Comparison of ENCODE assay signal across 10 cellular contexts in genomic region chr5:10759111-10759510, GRCh38. TPM values are rescaled to one million over a fixed set of nuclear protein-coding genes. Genes with fewer than 3 reads are reported as not detected.
DNase-seq lines count a peak whose midpoint lies in the region; ATAC-seq and TF ChIP-seq lines count a peak whose summit lies in the region.
"Had no signal": no experiment of that assay in that cellular context is flagged by ENCODE, and none has a peak within 500 bp of the region (broad histone marks: within the 10 kb centered on the region; RNA-seq: fewer than 3 reads in every experiment).

No MANE protein-coding gene starts in this region.

- peaks cover 20 to 56% (median 32%) of the 10 kb centered on the region in 4 donors for H3K4me1 ChIP-seq in upper lobe of left lung

- peaks cover 61% of the 10 kb centered on the region for H3K4me1 Mint-ChIP-seq in activated T-cell treated with anti-CD3 and anti-CD28 coated beads, Interleukin-2, amount 50 U/mL, for 72 hours (ENCODE audit: low read depth)
- peaks cover 77% of the 10 kb centered on the region for H3K4me1 Mint-ChIP-seq in stimulated activated naive CD8-positive, alpha-beta T cell treated with anti-CD3 and anti-CD28 coated beads, Interleukin-15, amount 100 ng/mL, for 72 hours

- no peaks in the 10 kb centered on the region for H3K9me3 ChIP-seq in upper lobe of left lung
- H3K9me3 ChIP-seq: testis had no signal

- H3K9me3 Mint-ChIP-seq in activated T-cell treated with anti-CD3 and anti-CD28 coated beads, Interleukin-2, amount 50 U/mL, for 72 hours = no peaks in the 10 kb centered on the region
- no peaks in the 10 kb centered on the region for H3K9me3 Mint-ChIP-seq in stimulated activated naive CD8-positive, alpha-beta T cell treated with anti-CD3 and anti-CD28 coated beads, Interleukin-15, amount 100 ng/mL, for 72 hours

- H3K4me3 ChIP-seq in WI38 (ENCODE audit: low read depth, low read length) (peak overlapping the region; percentile 86; the same call in 1 of the 2 replicates), fibroblast of villous mesenchyme (ENCODE audit: low read depth, low read length) (peak overlapping the region; percentile 57), upper lobe of left lung (no peak overlapping the region)

- no peak for ATAC-seq in activated T-cell treated with anti-CD3 and anti-CD28 coated beads, Interleukin-2, amount 50 U/mL, for 72 hours (replicated peaks in 1 of 2)
- ATAC-seq in stimulated activated naive CD8-positive, alpha-beta T cell treated with anti-CD3 and anti-CD28 coated beads, Interleukin-15, amount 100 ng/mL, for 72 hours = no peak
- no peak for ATAC-seq in upper lobe of left lung (ENCODE audit: low FRiP score in 2 of 2)

- H3K27ac ChIP-seq in upper lobe of left lung = no peak overlapping the region

- no peak for TF ChIP-seq CTCF in WI38 (IDR thresholded peaks at IDR 0.05; ENCODE audit: low read depth, low read length)
- no peak for TF ChIP-seq CTCF in fibroblast of villous mesenchyme (IDR thresholded peaks at IDR 0.05; ENCODE audit: insufficient read depth, low read depth, low read length)
- TF ChIP-seq CTCF in upper lobe of left lung (IDR thresholded peaks at IDR 0.05) = no peak

- 95 to 97% methylated on average over 6 of the region's 6 CpGs for WGBS in upper lobe of left lung, 2 donors

- no peaks in the 10 kb centered on the region for H3K27me3 ChIP-seq in upper lobe of left lung
- H3K27me3 ChIP-seq: testis had no signal

- TF ChIP-seq EP300 in upper lobe of left lung (IDR thresholded peaks at IDR 0.05) = no peak

- no peak for TF ChIP-seq POLR2A in upper lobe of left lung (IDR thresholded peaks at IDR 0.05)

- no peaks in the 10 kb centered on the region for H3K27me3 Mint-ChIP-seq in activated T-cell treated with anti-CD3 and anti-CD28 coated beads, Interleukin-2, amount 50 U/mL, for 72 hours (ENCODE audit: low read depth)
- no peaks in the 10 kb centered on the region for H3K27me3 Mint-ChIP-seq in stimulated activated naive CD8-positive, alpha-beta T cell treated with anti-CD3 and anti-CD28 coated beads, Interleukin-15, amount 100 ng/mL, for 72 hours

- no peak for DNase-seq in activated T-cell treated with anti-CD3 and anti-CD28 coated beads, Interleukin-2, amount 50 U/mL, for 72 hours
- no peak for DNase-seq in activated T-cell treated with anti-CD3 and anti-CD28 coated beads, Interleukin-2, amount 50 U/mL, for 48 hours
- no peak for DNase-seq in fibroblast of villous mesenchyme (ENCODE audit: low read depth)
- DNase-seq in stimulated activated naive CD8-positive, alpha-beta T cell treated with anti-CD3 and anti-CD28 coated beads, Interleukin-15, amount 100 ng/mL, for 72 hours = no peak
- no peak for DNase-seq in HK-2 (ENCODE audit: unreplicated experiment)
- no peak for DNase-seq in upper lobe of left lung
- DNase-seq in MV-4-11 (lab: John Stamatoyannopoulos, UW) = no peak
- DNase-seq: NCI-H1436, testis had no signal

- H3K27ac Mint-ChIP-seq in activated T-cell treated with anti-CD3 and anti-CD28 coated beads, Interleukin-2, amount 50 U/mL, for 72 hours = no peak overlapping the region
- no peak overlapping the region for H3K27ac Mint-ChIP-seq in stimulated activated naive CD8-positive, alpha-beta T cell treated with anti-CD3 and anti-CD28 coated beads, Interleukin-15, amount 100 ng/mL, for 72 hours

- peaks cover 0 to 7% (median 0%) of the 10 kb centered on the region in 4 donors for H3K36me3 ChIP-seq in upper lobe of left lung

- peak overlapping the region; percentile 56 to 70 for H3K4me3 Mint-ChIP-seq in activated T-cell treated with anti-CD3 and anti-CD28 coated beads, Interleukin-2, amount 50 U/mL, for 72 hours
- peak overlapping the region; percentile 43 to 87 for H3K4me3 Mint-ChIP-seq in stimulated activated naive CD8-positive, alpha-beta T cell treated with anti-CD3 and anti-CD28 coated beads, Interleukin-15, amount 100 ng/mL, for 72 hours

- H3K36me3 Mint-ChIP-seq in activated T-cell treated with anti-CD3 and anti-CD28 coated beads, Interleukin-2, amount 50 U/mL, for 72 hours (ENCODE audit: insufficient read depth in 2 of 2) = peaks cover 0 to 6% of the 10 kb centered on the region in 2 donors

RNA-seq across cellular contexts. Expression of gene DAP, which starts 1.9 kb away (rescaled TPM):
- total RNA-seq in activated T-cell treated with anti-CD3 and anti-CD28 coated beads, Interleukin-2, amount 50 U/mL, for 72 hours = 10 to 100 TPM; 55.9 to 61.6 TPM
- total RNA-seq in fibroblast of villous mesenchyme (43.2 TPM in 2 replicates), upper lobe of left lung (100 to 1,000 TPM in 1 of 6 donors, 10 to 100 TPM in 5; 38.8 to 101 (median 77.6) TPM)

Comparison
In these comparisons a context has a peak if more than half of its experiments do, and no peak if none do; other contexts are left out.
1. H3K4me3 ChIP-seq: peak in WI38 (single experiment) and fibroblast of villous mesenchyme (single experiment); none in upper lobe of left lung (0 of 4).